In the genomic region with DNA sequence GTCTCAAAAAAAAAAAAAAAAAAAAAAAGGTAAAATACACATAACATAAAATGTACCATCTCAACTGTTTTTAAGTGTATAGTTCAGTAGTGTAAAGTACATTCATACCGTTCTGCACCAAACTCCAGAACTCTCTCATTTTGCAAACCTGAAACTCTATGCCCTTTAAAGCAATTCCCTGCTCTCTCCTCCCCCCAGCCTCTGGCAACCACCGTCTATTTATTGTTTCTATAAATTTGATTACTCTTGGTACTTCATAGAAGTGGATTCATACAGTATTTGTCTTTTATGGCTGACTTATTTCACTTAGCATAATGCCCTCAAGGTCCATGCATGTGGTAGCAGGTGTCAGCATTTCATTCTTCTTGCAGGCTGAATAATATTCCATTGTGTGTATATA, we compare ENCODE assay signal across 19 cellular contexts. TPM values are rescaled to one million over a fixed set of nuclear protein-coding genes. Genes with fewer than 3 reads are reported as not detected.
DNase-seq lines count a peak whose midpoint lies in the region; ATAC-seq, FAIRE-seq and TF ChIP-seq lines count a peak whose summit lies in the region.
"Had no signal": no experiment of that assay in that cellular context is flagged by ENCODE, and none has a peak within 500 bp of the region (broad histone marks: within the 10 kb centered on the region; RNA-seq: fewer than 3 reads in every experiment).

No MANE protein-coding gene starts in this region.

- H3K27me3 ChIP-seq in BLaER1, result no peaks in the 10 kb centered on the region
- 0 out of 5 replicates have a peak, but pooled peaks cover 1 to 3% of the 10 kb centered on the region in 2 experiments for H3K27me3 ChIP-seq in HepG2 (ENCODE audit: control insufficient read depth in 1 of 2, insufficient read depth in 2 of 2, low read length in 2 of 2)
- H3K27me3 ChIP-seq in tibial artery, result peaks cover 0 to 4% of the 10 kb centered on the region in 2 donors
- H3K27me3 ChIP-seq: BE2C, gastrocnemius medialis, testis had no signal

- in situ Hi-C loops in HepG2 (cut with HindIII; ENCODE audit: extremely low pct_ligation_motif_present, low pct_unique_long_range_greater_than_20kb), result no loop called here

- no peak for TF ChIP-seq POLR2A in HepG2 (IDR thresholded peaks at IDR 0.05; ENCODE audit: insufficient read depth in 1 of 2, low read depth in 2 of 2, low read length in 2 of 2)

- H4K20me1 ChIP-seq in BLaER1 (no peaks in the 10 kb centered on the region), HepG2 (ENCODE audit: insufficient read depth, low read length) (no peaks in the 10 kb centered on the region)

- peaks cover 60% of the 10 kb centered on the region for H3K4me1 ChIP-seq in BLaER1
- H3K4me1 ChIP-seq in HepG2 (ENCODE audit: insufficient read depth, low read length), result peaks cover 13% of the 10 kb centered on the region
- peaks cover 0 to 8% (median 0%) of the 10 kb centered on the region in 4 donors for H3K4me1 ChIP-seq in tibial artery

- peak overlapping the region; percentile 40; the same call in 1 of the 2 replicates for H3K4me2 ChIP-seq in BLaER1
- no peak overlapping the region for H3K4me2 ChIP-seq in HepG2 (ENCODE audit: low read depth, low read length)

- H3K36me3 ChIP-seq in BLaER1 (no peaks in the 10 kb centered on the region), HepG2 (replicated peaks in 1 of 2; ENCODE audit: control insufficient read depth in 1 of 2, insufficient read depth in 2 of 2, low read length in 2 of 2) (no peaks in the 10 kb centered on the region), tibial artery (no peaks in the 10 kb centered on the region)
- H3K36me3 ChIP-seq: BE2C, gastrocnemius medialis had no signal

- H3K4me3 ChIP-seq in BLaER1, result no peak overlapping the region
- no peak overlapping the region for H3K4me3 ChIP-seq in HepG2 (replicated peaks in 1 of 3; ENCODE audit: insufficient read depth in 1 of 3, low read depth in 2 of 3, low read length in 3 of 3)
- H3K4me3 ChIP-seq in tibial artery, result no peak overlapping the region
- H3K4me3 ChIP-seq: dorsolateral prefrontal cortex, gastrocnemius medialis, testis had no signal

- WGBS in HepG2 (ENCODE audit: low lambda C conversion rate), result 1% methylated on average over 2 of the region's 2 CpGs

- no peak for TF ChIP-seq RAD21 in HepG2 (CRISPR knock-in tag; IDR thresholded peaks at IDR 0.05)

- intact Hi-C loops in HepG2 (cut with micrococcal nuclease; ENCODE audit: unreplicated experiment) (no loop called here), tibial artery (cut with DNase I; ENCODE audit: low total_unique reads) (no loop called here)

- H3K9ac ChIP-seq in BLaER1 (no peak overlapping the region), HepG2 (ENCODE audit: insufficient read depth, low read depth, low read length) (no peak overlapping the region)

- no peak overlapping the region for H2AFZ ChIP-seq in HepG2 (ENCODE audit: low read length)

- ATAC-seq in T-cell (replicated peaks in 1 of 4), result no peak
- no peak for ATAC-seq in central memory CD8-positive, alpha-beta T cell (replicated peaks; ENCODE audit: extremely low read depth, poor library complexity, severe bottlenecking)
- no peak for ATAC-seq in HepG2
- ATAC-seq: gastrocnemius medialis, left cardiac atrium, Right ventricle myocardium inferior had no signal

- CTCF ChIA-PET in T-cell (lab: Charles Lee), result interaction anchor here in 1 of 2 donors (0.8 to 1.5 kb wide), 3 partner anchors 11 to 40 kb away, joined by 4 to 8 read pairs (median 7); a partner anchor contains a TSS
- CTCF ChIA-PET in HepG2 (lab: Yijun Ruan, JAX; ENCODE audit: low intra/inter-chr PET ratio, low total read pairs), result no interaction called here

- TF ChIP-seq EP300 in HepG2 (IDR thresholded peaks at IDR 0.05; ENCODE audit: low read depth in 2 of 2, low read length in 2 of 2) (no peak), HepG2 (CRISPR knock-in tag; IDR thresholded peaks at IDR 0.05; ENCODE audit: borderline replicate concordance) (no peak)

- H3K27ac ChIP-seq in BLaER1 (no peak overlapping the region), C4-2B (peak overlapping the region; percentile 44), HepG2 (ENCODE audit: extremely low read length, insufficient read depth, low read length) (no peak overlapping the region), tibial artery (no peak overlapping the region)
- H3K27ac ChIP-seq: dorsolateral prefrontal cortex, gastrocnemius medialis, testis had no signal

- peaks cover 0 to 6% (median 0%) of the 10 kb centered on the region in 3 donors for H3K9me3 Mint-ChIP-seq in T-cell
- peaks cover 6% of the 10 kb centered on the region for H3K9me3 Mint-ChIP-seq in central memory CD8-positive, alpha-beta T cell

- H3K27me3 Mint-ChIP-seq in T-cell, result no peaks in the 10 kb centered on the region
- H3K27me3 Mint-ChIP-seq in central memory CD8-positive, alpha-beta T cell, result no peaks in the 10 kb centered on the region

- peak overlapping the region; percentile 73 to 93 (median 75) for H3K4me3 Mint-ChIP-seq in T-cell
- peak overlapping the region; percentile 58 for H3K4me3 Mint-ChIP-seq in central memory CD8-positive, alpha-beta T cell

- POLR2A ChIA-PET in T-cell (lab: Charles Lee) (no interaction called here), HepG2 (lab: Yijun Ruan, JAX) (no interaction called here)

- no peak for FAIRE-seq in HepG2 (lab: Jason Lieb, UNC)
- FAIRE-seq: H1 had no signal

- peaks cover 92 to 98% (median 93%) of the 10 kb centered on the region in 3 donors for H3K4me1 Mint-ChIP-seq in T-cell
- H3K4me1 Mint-ChIP-seq in central memory CD8-positive, alpha-beta T cell, result peaks cover 76% of the 10 kb centered on the region

- BruUV-seq in HepG2 (replicated peaks; lab: Mats Ljungman, UMichigan), result no TSS peak

- no peak for DNase-seq in T-cell
- DNase-seq in central memory CD8-positive, alpha-beta T cell (ENCODE audit: low spot score in 2 of 2), result no peak
- DNase-seq in HepG2 (ENCODE audit: low spot score), result no peak
- no peak for DNase-seq in NCI-H526 (lab: John Stamatoyannopoulos, UW)
- no peak for DNase-seq in tibial artery
- DNase-seq: BE2C; dorsolateral prefrontal cortex; EL; erythroblast; gastrocnemius medialis; left cardiac atrium; NCI-H1694 treated with DMSO at 0.1 percent for 48 hours; NCI-H524; stimulated activated CD4-positive, alpha-beta T cell treated with anti-CD3 and anti-CD28 coated beads, Interleukin-4, amount 100 ng/mL, for 4 hours; testis had no signal

- peak overlapping the region; percentile 85 to 90 for H3K27ac Mint-ChIP-seq in T-cell
- H3K27ac Mint-ChIP-seq in central memory CD8-positive, alpha-beta T cell (ENCODE audit: low read depth), result peak overlapping the region; percentile 93

- H3K79me2 ChIP-seq in HepG2 (ENCODE audit: insufficient read depth, low read length), result no peaks in the 10 kb centered on the region

- H3K36me3 Mint-ChIP-seq in T-cell, result peaks cover 66% of the 10 kb centered on the region
- H3K36me3 Mint-ChIP-seq in central memory CD8-positive, alpha-beta T cell (ENCODE audit: insufficient read depth), result peaks cover 53% of the 10 kb centered on the region

- no peaks in the 10 kb centered on the region for H3K9me3 ChIP-seq in BLaER1
- H3K9me3 ChIP-seq in HepG2 (ENCODE audit: low read length), result no peaks in the 10 kb centered on the region
- no peaks in the 10 kb centered on the region for H3K9me3 ChIP-seq in tibial artery
- H3K9me3 ChIP-seq: BE2C, gastrocnemius medialis, testis had no signal

- TF ChIP-seq CTCF in C4-2B (conservative IDR thresholded peaks at IDR 0.05), result no peak
- TF ChIP-seq CTCF in HepG2 (CRISPR knock-in tag; IDR thresholded peaks at IDR 0.05), result no peak
- TF ChIP-seq CTCF in tibial artery (IDR thresholded peaks at IDR 0.05), result no peak

TF ChIP-seq in HepG2, 621 proteins besides CTCF, POLR2A, EP300 and RAD21 (continues in another document):
- TF ChIP-seq, protein P1, sequence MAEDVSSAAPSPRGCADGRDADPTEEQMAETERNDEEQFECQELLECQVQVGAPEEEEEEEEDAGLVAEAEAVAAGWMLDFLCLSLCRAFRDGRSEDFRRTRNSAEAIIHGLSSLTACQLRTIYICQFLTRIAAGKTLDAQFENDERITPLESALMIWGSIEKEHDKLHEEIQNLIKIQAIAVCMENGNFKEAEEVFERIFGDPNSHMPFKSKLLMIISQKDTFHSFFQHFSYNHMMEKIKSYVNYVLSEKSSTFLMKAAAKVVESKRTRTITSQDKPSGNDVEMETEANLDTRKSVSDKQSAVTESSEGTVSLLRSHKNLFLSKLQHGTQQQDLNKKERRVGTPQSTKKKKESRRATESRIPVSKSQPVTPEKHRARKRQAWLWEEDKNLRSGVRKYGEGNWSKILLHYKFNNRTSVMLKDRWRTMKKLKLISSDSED (CRISPR knock-in tag; IDR thresholded peaks at IDR 0.05), result no peak

RNA-seq across cellular contexts. Expression of a gene that starts 12.9 kb away (rescaled TPM):
- 100 to 1,000 TPM; 381 to 480 (median 441) TPM for total RNA-seq in T-cell
- total RNA-seq in HepG2 (2016; rRNA removed; fragmentation: Illumina TruSeq; extraction: Trizol), result 0.02 and 0.06 TPM in 2 replicates
- not detected in 2 replicates for total RNA-seq in HepG2 (2016; cell fraction: cytosol; rRNA removed; fragmentation: Illumina TruSeq; extraction: Trizol; ENCODE audit: low read depth)
- 0.03 and 0.09 TPM in 2 replicates for total RNA-seq in HepG2 (2016; cell fraction: insoluble cytoplasmic fraction; rRNA removed; fragmentation: Illumina TruSeq; extraction: Trizol)
- total RNA-seq in HepG2 (2016; cell fraction: membrane; rRNA removed; fragmentation: Illumina TruSeq; extraction: Trizol), result not detected in 2 replicates
- total RNA-seq in HepG2 (2016; cell fraction: nucleus; rRNA removed; fragmentation: Illumina TruSeq; extraction: Trizol), result not detected in 2 replicates
- polyA plus RNA-seq in HepG2 (2011; rRNA removed), result 0.05 and 0.16 TPM in 2 replicates
- polyA plus RNA-seq in HepG2 (2011; cell fraction: cytosol; rRNA removed), result 0.01 and 0.03 TPM in 2 replicates
- polyA plus RNA-seq in HepG2 (2011; cell fraction: nucleus; rRNA removed), result not detected in 2 replicates
- polyA plus RNA-seq in HepG2 (2012), result 0.05 TPM in 2 replicates
- polyA plus RNA-seq in HepG2 (2016; cell fraction: cytosol; fragmentation: Illumina TruSeq; extraction: Trizol; ENCODE audit: low read depth), result 0.02 TPM in 1 of 2 replicates, not detected in the other
- polyA plus RNA-seq in HepG2 (2016; cell fraction: insoluble cytoplasmic fraction; fragmentation: Illumina TruSeq; extraction: Trizol; ENCODE audit: low read depth), result 0.07 TPM in 1 of 2 replicates, not detected in the other
- polyA plus RNA-seq in HepG2 (2016; cell fraction: membrane; fragmentation: Illumina TruSeq; extraction: Trizol; ENCODE audit: low read depth), result 0.03 TPM in 1 of 2 replicates, not detected in the other
- polyA plus RNA-seq in HepG2 (2016; cell fraction: nucleus; fragmentation: Illumina TruSeq; extraction: Trizol; ENCODE audit: insufficient read depth, low read depth), result 0.18 TPM in 1 of 2 replicates, not detected in the other
- polyA minus RNA-seq in HepG2 (2011; rRNA and poly(A)+ RNA removed; ENCODE audit: low replicate concordance), result 0.33 TPM in 1 of 2 replicates, not detected in the other
- polyA minus RNA-seq in HepG2 (2011; cell fraction: cytosol; rRNA and poly(A)+ RNA removed), result not detected in 2 replicates
- polyA minus RNA-seq in HepG2 (2011; cell fraction: nucleus; rRNA and poly(A)+ RNA removed), result not detected in 2 replicates

Comparison
In these comparisons a context has a peak if more than half of its experiments do, and no peak if none do; other contexts are left out.
1. RNA of a gene that starts 12.9 kb away (total RNA-seq): 381 to 480 TPM in T-cell; 0.02 to 0.09 TPM in HepG2; every median in the first group is over 100 times any median in the second.